ENCODE assay signal across 35 cellular contexts in the genomic region with DNA sequence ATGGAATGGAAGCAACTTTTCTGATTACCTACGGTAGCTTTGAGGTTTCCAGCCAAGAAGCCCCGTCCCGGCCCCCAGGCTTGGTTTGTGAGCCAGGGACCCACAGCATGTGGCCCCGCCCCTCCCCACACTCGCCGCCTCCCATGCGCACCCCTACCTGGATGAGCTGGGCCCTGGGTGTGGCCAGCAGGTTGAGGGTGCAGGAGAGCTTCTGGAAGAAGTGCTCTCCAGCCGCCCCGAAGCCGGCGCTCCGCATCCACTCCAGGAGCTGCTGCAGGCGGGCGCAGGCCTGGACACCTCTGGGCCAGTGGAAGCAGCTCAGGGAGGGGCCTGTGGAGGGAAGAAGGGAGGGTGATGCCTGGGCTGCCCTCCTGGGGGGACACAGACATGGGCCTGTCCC. TPM values are rescaled to one million over a fixed set of nuclear protein-coding genes. Genes with fewer than 3 reads are reported as not detected.
"Had no signal": no experiment of that assay in that cellular context is flagged by ENCODE, and none has a peak within 500 bp of the region (broad histone marks: within the 10 kb centered on the region; RNA-seq: fewer than 3 reads in every experiment).

No MANE protein-coding gene starts in this region.

- H3K27ac ChIP-seq: brain microvascular endothelial cell, esophagus muscularis mucosa, foreskin keratinocyte, gastrocnemius medialis, WERI-Rb-1 had no signal

- FAIRE-seq: astrocyte, bronchial epithelial cell, colon had no signal

- H3K27ac Mint-ChIP-seq: activated B cell treated with CpG ODN at 0.5 μM for 24 hours; activated CD8-positive, alpha-beta T cell treated with anti-CD3 and anti-CD28 coated beads for 36 hours; activated naive CD8-positive, alpha-beta T cell; activated T-helper 17 cell treated with anti-CD3 and anti-CD28 coated beads, Interleukin-2, amount 50 U/mL, for 72 hours; effector memory CD8-positive, alpha-beta T cell; T-helper 17 cell; T-helper 2 cell treated with Interferon-gamma antibody and Interleukin-4, amounts not matched to agents 5 μg/mL and 100 μg/mL, for 36 hours had no signal

- DNase-seq: activated B cell treated with CpG ODN at 0.5 μM for 24 hours; activated CD4-positive, alpha-beta T cell treated with anti-CD3 and anti-CD28 coated beads for 48 hours; activated CD4-positive, alpha-beta T cell treated with anti-CD3 and anti-CD28 coated beads, Interleukin-2, amount 50 U/mL, for 1 hour; activated CD4-positive, alpha-beta T cell treated with anti-CD3 and anti-CD28 coated beads, Interleukin-2, amount 50 U/mL, for 48 hours; activated CD8-positive, alpha-beta memory T cell treated with anti-CD3 and anti-CD28 coated beads for 24 hours; activated CD8-positive, alpha-beta T cell treated with anti-CD3 and anti-CD28 coated beads for 36 hours; activated effector memory CD4-positive, alpha-beta T cell treated with Interleukin-2 at 50 U/mL for 16 hours; activated gamma-delta T cell treated with Interleukin-2 at 50 U/mL for 16 hours; activated naive CD4-positive, alpha-beta T cell treated with anti-CD3 and anti-CD28 coated beads, Interleukin-2, amount 50 U/mL, for 16 hours; activated naive CD4-positive, alpha-beta T cell treated with Interleukin-2 at 50 U/mL for 16 hours; activated T-cell treated with anti-CD3 and anti-CD28 coated beads, Interleukin-2, amount 50 U/mL, for 4 hours; amniotic stem cell; anterior cingulate cortex; brain microvascular endothelial cell; cortex of kidney; dermis blood vessel endothelial cell; effector CD4-positive, alpha-beta T cell; effector memory CD8-positive, alpha-beta T cell; erythroblast; foreskin keratinocyte; gastrocnemius medialis; T-helper 1 cell; T-helper 17 cell; T1000; WERI-Rb-1 had no signal

- H3K36me3 ChIP-seq: brain microvascular endothelial cell, gastrocnemius medialis had no signal

- ATAC-seq: activated CD4-positive, CD25-positive, alpha-beta regulatory T cell treated with anti-CD3 and anti-CD28 coated beads, Interleukin-2, amount 50 U/mL, for 24 hours; activated CD8-positive, alpha-beta T cell treated with anti-CD3 and anti-CD28 coated beads for 36 hours; activated T-cell treated with anti-CD3 and anti-CD28 coated beads, Interleukin-2, amount 50 U/mL, for 4 hours; activated T-helper 17 cell treated with anti-CD3 and anti-CD28 coated beads, Interleukin-2, amount 50 U/mL, for 72 hours; effector memory CD8-positive, alpha-beta T cell; gastrocnemius medialis; T-helper 17 cell had no signal

- H3K27me3 ChIP-seq: brain microvascular endothelial cell, foreskin keratinocyte, gastrocnemius medialis had no signal

- H3K9me3 ChIP-seq: gastrocnemius medialis had no signal

- H3K9me3 Mint-ChIP-seq: activated B cell treated with CpG ODN at 0.5 μM for 24 hours; activated CD8-positive, alpha-beta T cell treated with anti-CD3 and anti-CD28 coated beads for 36 hours; activated T-cell treated with anti-CD3 and anti-CD28 coated beads, Interleukin-2, amount 50 U/mL, for 4 hours; activated T-helper 17 cell treated with anti-CD3 and anti-CD28 coated beads, Interleukin-2, amount 50 U/mL, for 72 hours; central memory CD8-positive, alpha-beta T cell; effector memory CD8-positive, alpha-beta T cell had no signal

- H3K4me1 Mint-ChIP-seq: activated T-helper 17 cell treated with anti-CD3 and anti-CD28 coated beads, Interleukin-2, amount 50 U/mL, for 72 hours; central memory CD8-positive, alpha-beta T cell; T-helper 17 cell had no signal

- H3K4me1 ChIP-seq: foreskin keratinocyte, gastrocnemius medialis had no signal

- H3K4me3 ChIP-seq: esophagus muscularis mucosa, gastrocnemius medialis had no signal

- H3K4me3 Mint-ChIP-seq: activated B cell treated with CpG ODN at 0.5 μM for 24 hours; activated CD8-positive, alpha-beta T cell treated with anti-CD3 and anti-CD28 coated beads for 36 hours; activated naive CD8-positive, alpha-beta T cell; activated T-cell treated with anti-CD3 and anti-CD28 coated beads, Interleukin-2, amount 50 U/mL, for 4 hours; activated T-helper 17 cell treated with anti-CD3 and anti-CD28 coated beads, Interleukin-2, amount 50 U/mL, for 72 hours; central memory CD8-positive, alpha-beta T cell; effector memory CD8-positive, alpha-beta T cell; T-helper 17 cell; T-helper 2 cell treated with Interferon-gamma antibody and Interleukin-4, amounts not matched to agents 5 μg/mL and 100 μg/mL, for 36 hours had no signal

RNA-seq across cellular contexts. Expression of a gene that starts 46.7 kb away (rescaled TPM):
- total RNA-seq: activated CD8-positive, alpha-beta T cell treated with anti-CD3 and anti-CD28 coated beads for 36 hours; activated T-helper 17 cell treated with anti-CD3 and anti-CD28 coated beads, Interleukin-2, amount 50 U/mL, for 72 hours; astrocyte; bronchial epithelial cell; foreskin keratinocyte; T-helper 17 cell had no signal
- polyA plus RNA-seq: adipose tissue, foreskin keratinocyte had no signal
